ENCODE assay signal across 11 cellular contexts in the genomic region with DNA sequence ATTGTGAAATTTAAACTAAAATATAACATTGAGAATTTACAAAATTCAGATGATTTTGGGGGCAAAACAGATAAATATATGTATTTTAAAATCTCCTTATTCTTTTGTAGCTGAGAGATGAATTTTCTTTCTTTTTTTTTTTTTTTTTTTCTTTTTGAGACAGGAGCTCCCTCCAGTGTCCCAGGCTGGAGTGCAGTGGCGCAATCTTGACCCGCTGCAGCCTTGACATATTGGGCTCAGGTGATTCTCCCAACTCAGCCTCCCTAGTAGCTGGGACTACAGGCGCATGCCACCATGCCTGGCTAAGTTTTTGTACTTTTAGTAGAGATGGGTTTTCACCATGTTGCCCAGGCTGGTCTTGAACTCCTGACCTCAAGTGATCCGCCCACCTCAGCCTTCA. TPM values are rescaled to one million over a fixed set of nuclear protein-coding genes. Genes with fewer than 3 reads are reported as not detected.
DNase-seq lines count a peak whose midpoint lies in the region; ATAC-seq, FAIRE-seq and TF ChIP-seq lines count a peak whose summit lies in the region.
"Not testable (repeated sequence)": the region's sequence is repeated elsewhere in the genome, so short reads cannot be mapped to it uniquely, and the experiment has no call there.
"Had no signal": no experiment of that assay in that cellular context is flagged by ENCODE, and none has a peak within 500 bp of the region (broad histone marks: within the 10 kb centered on the region; RNA-seq: fewer than 3 reads in every experiment).

No MANE protein-coding gene starts in this region.

- not testable (repeated sequence) for H3K9me3 ChIP-seq in SK-N-SH; endodermal cell (ENCODE audit: control insufficient read depth, low read length); HepG2 (ENCODE audit: low read length)

- peak; percentile 8 for DNase-seq in ELF-1 (ENCODE audit: low read depth, low spot score)
- DNase-seq in HEK293T (ENCODE audit: extremely low spot score); LNCaP clone FGC (ENCODE audit: low read depth); SK-N-SH; astrocyte of the spinal cord (ENCODE audit: low read depth, low spot score); HepG2 (ENCODE audit: low spot score): not testable (repeated sequence)
- peak; percentile 52 for DNase-seq in endodermal cell

- not testable (repeated sequence) for H3K27ac ChIP-seq in SK-N-SH (ENCODE audit: low read depth in 2 of 2, low read length in 1 of 2); endodermal cell (ENCODE audit: low read depth, low read length); HepG2 (ENCODE audit: extremely low read length, insufficient read depth, low read length)

- ATAC-seq in HepG2 = not testable (repeated sequence)

- H3K36me3 Mint-ChIP-seq in endodermal cell (ENCODE audit: low read depth) = not testable (repeated sequence)

- BruUV-seq in HepG2 (replicated peaks; lab: Mats Ljungman, UMichigan) = not testable (repeated sequence)

- not testable (repeated sequence) for TF ChIP-seq POLR2A in HepG2 (IDR thresholded peaks at IDR 0.05; ENCODE audit: insufficient read depth in 1 of 2, low read depth in 2 of 2, low read length in 2 of 2)

- peak; percentile 12; the same call in 1 of the 2 replicates for TF ChIP-seq RAD21 in SK-N-SH (IDR thresholded peaks at IDR 0.05; ENCODE audit: low read length)
- TF ChIP-seq RAD21 in HepG2 (CRISPR knock-in tag; IDR thresholded peaks at IDR 0.05) = not testable (repeated sequence)

- 59% methylated on average over 4 of the region's 4 CpGs for WGBS in SK-N-SH (ENCODE audit: low lambda C conversion rate)
- 71 to 93% methylated on average over 1 to 4 of the region's 4 CpGs for WGBS in endodermal cell (ENCODE audit: insufficient coverage in 1 of 2, insufficient read length in 1 of 2), 2 experiments
- 33% methylated on average over 4 of the region's 4 CpGs for WGBS in HepG2 (ENCODE audit: low lambda C conversion rate)

- intact Hi-C loops in HepG2 (cut with micrococcal nuclease; ENCODE audit: unreplicated experiment) = not testable (repeated sequence)

- POLR2A ChIA-PET in HEK293T (lab: Yijun Ruan, JAX); SK-N-SH (lab: Yijun Ruan, JAX); HepG2 (lab: Yijun Ruan, JAX): not testable (repeated sequence)

- not testable (repeated sequence) for H3K9ac ChIP-seq in SK-N-SH; endodermal cell (ENCODE audit: extremely low read depth, low read length, poor library complexity, severe bottlenecking); HepG2 (ENCODE audit: insufficient read depth, low read depth, low read length)

- H3K79me2 ChIP-seq in SK-N-SH (ENCODE audit: insufficient read depth); HepG2 (ENCODE audit: insufficient read depth, low read length): not testable (repeated sequence)

- TF ChIP-seq EP300 in SK-N-SH (IDR thresholded peaks at IDR 0.05; ENCODE audit: borderline replicate concordance in 1 of 2, low read depth in 1 of 2, low read length in 1 of 2); HepG2 (IDR thresholded peaks at IDR 0.05; ENCODE audit: low read depth in 2 of 2, low read length in 2 of 2); HepG2 (CRISPR knock-in tag; IDR thresholded peaks at IDR 0.05; ENCODE audit: borderline replicate concordance): not testable (repeated sequence)

- H4K20me1 ChIP-seq in SK-N-SH (ENCODE audit: insufficient read depth); HepG2 (ENCODE audit: insufficient read depth, low read length): not testable (repeated sequence)

- in situ Hi-C loops in astrocyte of the spinal cord (cut with HindIII; ENCODE audit: low sequenced_read_pairs); HepG2 (cut with HindIII; ENCODE audit: extremely low pct_ligation_motif_present, low pct_unique_long_range_greater_than_20kb): not testable (repeated sequence)

- FAIRE-seq in A204.1 (lab: Jason Lieb, UNC) = peak; percentile 59
- not testable (repeated sequence) for FAIRE-seq in HepG2 (lab: Jason Lieb, UNC)

- not testable (repeated sequence) for H3K4me2 ChIP-seq in SK-N-SH; HepG2 (ENCODE audit: low read depth, low read length)

- H2AFZ ChIP-seq in SK-N-SH (ENCODE audit: low read depth); HepG2 (ENCODE audit: low read length): not testable (repeated sequence)

- CTCF ChIA-PET in HEK293T (lab: Yijun Ruan, JAX) (interaction anchor here (0.9 kb wide), 1 partner anchor 29 kb away, joined by 5 read pairs; no protein-coding TSS in a partner anchor), SK-N-SH (lab: Yijun Ruan, JAX) (interaction anchor here (2.3 kb wide), 2 partner anchors 16 to 42 kb away, joined by 5 to 7 read pairs; no protein-coding TSS in a partner anchor)
- CTCF ChIA-PET in HepG2 (lab: Yijun Ruan, JAX; ENCODE audit: low intra/inter-chr PET ratio, low total read pairs) = not testable (repeated sequence)

- not testable (repeated sequence) for H3K9me2 ChIP-seq in SK-N-SH

- H3K9me3 Mint-ChIP-seq in endodermal cell = not testable (repeated sequence)

- H3K4me3 Mint-ChIP-seq in endodermal cell = not testable (repeated sequence)

- not testable (repeated sequence) for H3K4me1 Mint-ChIP-seq in endodermal cell

- not testable (repeated sequence) for H3K36me3 ChIP-seq in SK-N-SH (replicated peaks in 1 of 2; ENCODE audit: control insufficient read depth in 1 of 2, insufficient read depth in 2 of 2, low read length in 1 of 2); endodermal cell (ENCODE audit: control insufficient read depth, insufficient read depth, low read length); HepG2 (replicated peaks in 1 of 2; ENCODE audit: control insufficient read depth in 1 of 2, insufficient read depth in 2 of 2, low read length in 2 of 2)

- not testable (repeated sequence) for H3K4me1 ChIP-seq in SK-N-SH (ENCODE audit: control insufficient read depth in 1 of 2, insufficient read depth in 2 of 2, low read depth in 1 of 2, low read length in 1 of 2); endodermal cell (ENCODE audit: control insufficient read depth, insufficient read depth, low read length); HepG2 (ENCODE audit: insufficient read depth, low read length)

- not testable (repeated sequence) for H3K4me3 ChIP-seq in LNCaP clone FGC (ENCODE audit: low read depth, low read length); SK-N-SH (ENCODE audit: low read depth in 2 of 2, low read length in 1 of 2); astrocyte of the spinal cord (ENCODE audit: low read depth, low read length); endodermal cell (ENCODE audit: low read length); HepG2 (replicated peaks in 1 of 3; ENCODE audit: insufficient read depth in 1 of 3, low read depth in 2 of 3, low read length in 3 of 3)

- H3K27ac Mint-ChIP-seq in endodermal cell = not testable (repeated sequence)

- H3K27me3 ChIP-seq in SK-N-SH (ENCODE audit: insufficient read depth) = peaks cover 32% of the 10 kb centered on the region; the same call in 1 of the 2 replicates
- not testable (repeated sequence) for H3K27me3 ChIP-seq in endodermal cell (ENCODE audit: control insufficient read depth, insufficient read depth, low read length, poor library complexity, severe bottlenecking); HepG2 (ENCODE audit: control insufficient read depth in 1 of 2, insufficient read depth in 2 of 2, low read length in 2 of 2)

- H3F3A ChIP-seq in SK-N-SH (replicated peaks; ENCODE audit: insufficient read depth) = not testable (repeated sequence)

- TF ChIP-seq CTCF in LNCaP clone FGC (IDR thresholded peaks at IDR 0.05; ENCODE audit: control insufficient read depth, extremely low read depth, insufficient read depth) = peak; percentile 18; the same call in 1 of the 2 replicates
- peak; percentile 22 for TF ChIP-seq CTCF in SK-N-SH (IDR thresholded peaks at IDR 0.05)
- TF ChIP-seq CTCF in astrocyte of the spinal cord (IDR thresholded peaks at IDR 0.05; ENCODE audit: low read depth, low read length) = peak; percentile 4
- TF ChIP-seq CTCF in endodermal cell (conservative IDR thresholded peaks at IDR 0.05) = peak; percentile 46
- TF ChIP-seq CTCF in HepG2 (CRISPR knock-in tag; IDR thresholded peaks at IDR 0.05) = not testable (repeated sequence)

- not testable (repeated sequence) for H3K27me3 Mint-ChIP-seq in endodermal cell (ENCODE audit: insufficient read depth)

RNA-seq across cellular contexts. Expression of a gene that starts 14.1 kb away (rescaled TPM):
- polyA plus RNA-seq in SK-N-SH (2012; rRNA removed) (not detected in 2 replicates), HepG2 (2011; rRNA removed) (0.05 TPM in 1 of 2 replicates, not detected in the other)
- polyA plus RNA-seq in SK-N-SH (2012; cell fraction: cytosol; rRNA removed) = 0.03 and 0.06 TPM in 2 replicates
- 0.06 TPM in 1 of 2 replicates, not detected in the other for polyA plus RNA-seq in SK-N-SH (2012; cell fraction: nucleus; rRNA removed)
- total RNA-seq in endodermal cell (under 1 TPM; 0.46 to 0.60 TPM), HepG2 (2016; rRNA removed; fragmentation: Illumina TruSeq; extraction: Trizol) (not detected in 2 replicates)
- polyA plus RNA-seq in endodermal cell (2013, experiment 1 of 2) = 0.75 TPM
- 0.37 TPM for polyA plus RNA-seq in endodermal cell (2013, experiment 2 of 2)
- total RNA-seq in HepG2 (2016; cell fraction: cytosol; rRNA removed; fragmentation: Illumina TruSeq; extraction: Trizol; ENCODE audit: low read depth) = not detected in 2 replicates
- total RNA-seq in HepG2 (2016; cell fraction: insoluble cytoplasmic fraction; rRNA removed; fragmentation: Illumina TruSeq; extraction: Trizol) = not detected in 2 replicates
- total RNA-seq in HepG2 (2016; cell fraction: membrane; rRNA removed; fragmentation: Illumina TruSeq; extraction: Trizol) = 0.06 TPM in 1 of 2 replicates, not detected in the other
- not detected in 2 replicates for total RNA-seq in HepG2 (2016; cell fraction: nucleus; rRNA removed; fragmentation: Illumina TruSeq; extraction: Trizol)
- polyA plus RNA-seq in HepG2 (2011; cell fraction: cytosol; rRNA removed) = 0.03 and 0.04 TPM in 2 replicates
- not detected in 2 replicates for polyA plus RNA-seq in HepG2 (2011; cell fraction: nucleus; rRNA removed)
- polyA plus RNA-seq in HepG2 (2012) = not detected in 2 replicates
- 0.05 TPM in 1 of 2 replicates, not detected in the other for polyA plus RNA-seq in HepG2 (2016; cell fraction: cytosol; fragmentation: Illumina TruSeq; extraction: Trizol; ENCODE audit: low read depth)
- polyA plus RNA-seq in HepG2 (2016; cell fraction: insoluble cytoplasmic fraction; fragmentation: Illumina TruSeq; extraction: Trizol; ENCODE audit: low read depth) = not detected in 2 replicates
- 0.08 TPM in 1 of 2 replicates, not detected in the other for polyA plus RNA-seq in HepG2 (2016; cell fraction: membrane; fragmentation: Illumina TruSeq; extraction: Trizol; ENCODE audit: low read depth)
- polyA plus RNA-seq in HepG2 (2016; cell fraction: nucleus; fragmentation: Illumina TruSeq; extraction: Trizol; ENCODE audit: insufficient read depth, low read depth) = not detected in 2 replicates
- not detected in 2 replicates for polyA minus RNA-seq in HepG2 (2011; rRNA and poly(A)+ RNA removed; ENCODE audit: low replicate concordance)
- polyA minus RNA-seq in HepG2 (2011; cell fraction: cytosol; rRNA and poly(A)+ RNA removed) = not detected in 2 replicates
- not detected in 2 replicates for polyA minus RNA-seq in HepG2 (2011; cell fraction: nucleus; rRNA and poly(A)+ RNA removed)
- total RNA-seq: A172; CD8-positive, alpha-beta memory T cell; GM12878 had no signal
- polyA plus RNA-seq: CD8-positive, alpha-beta memory T cell; GM12878 had no signal

RNA-seq across cellular contexts. Expression of a gene that starts 39.5 kb away (rescaled TPM):
- polyA plus RNA-seq in SK-N-SH (2012; rRNA removed) (2.4 and 3.5 TPM in 2 replicates), HepG2 (2011; rRNA removed) (1.9 and 2.4 TPM in 2 replicates)
- 4.0 and 4.1 TPM in 2 replicates for polyA plus RNA-seq in SK-N-SH (2012; cell fraction: cytosol; rRNA removed)
- 1.9 and 4.6 TPM in 2 replicates for polyA plus RNA-seq in SK-N-SH (2012; cell fraction: nucleus; rRNA removed)
- total RNA-seq in endodermal cell (1 to 10 TPM; 7.6 to 9.3 TPM), HepG2 (2016; rRNA removed; fragmentation: Illumina TruSeq; extraction: Trizol) (9.1 and 15.3 TPM in 2 replicates)
- 4.9 TPM for polyA plus RNA-seq in endodermal cell (2013, experiment 1 of 2)
- 5.8 TPM for polyA plus RNA-seq in endodermal cell (2013, experiment 2 of 2)
- 0.81 and 0.88 TPM in 2 replicates for total RNA-seq in HepG2 (2016; cell fraction: cytosol; rRNA removed; fragmentation: Illumina TruSeq; extraction: Trizol; ENCODE audit: low read depth)
- total RNA-seq in HepG2 (2016; cell fraction: insoluble cytoplasmic fraction; rRNA removed; fragmentation: Illumina TruSeq; extraction: Trizol) = 9.3 and 13.9 TPM in 2 replicates
- 3.3 and 3.7 TPM in 2 replicates for total RNA-seq in HepG2 (2016; cell fraction: membrane; rRNA removed; fragmentation: Illumina TruSeq; extraction: Trizol)
- total RNA-seq in HepG2 (2016; cell fraction: nucleus; rRNA removed; fragmentation: Illumina TruSeq; extraction: Trizol) = 10.3 and 11.6 TPM in 2 replicates
- 0.97 and 1.9 TPM in 2 replicates for polyA plus RNA-seq in HepG2 (2011; cell fraction: cytosol; rRNA removed)
- 1.4 and 1.7 TPM in 2 replicates for polyA plus RNA-seq in HepG2 (2011; cell fraction: nucleus; rRNA removed)
- polyA plus RNA-seq in HepG2 (2012) = 3.4 and 4.2 TPM in 2 replicates
- 0.20 and 0.32 TPM in 2 replicates for polyA plus RNA-seq in HepG2 (2016; cell fraction: cytosol; fragmentation: Illumina TruSeq; extraction: Trizol; ENCODE audit: low read depth)
- 9.2 and 10.7 TPM in 2 replicates for polyA plus RNA-seq in HepG2 (2016; cell fraction: insoluble cytoplasmic fraction; fragmentation: Illumina TruSeq; extraction: Trizol; ENCODE audit: low read depth)
- 1.5 TPM in 2 replicates for polyA plus RNA-seq in HepG2 (2016; cell fraction: membrane; fragmentation: Illumina TruSeq; extraction: Trizol; ENCODE audit: low read depth)
- 6.6 and 9.3 TPM in 2 replicates for polyA plus RNA-seq in HepG2 (2016; cell fraction: nucleus; fragmentation: Illumina TruSeq; extraction: Trizol; ENCODE audit: insufficient read depth, low read depth)
- 1.7 and 3.2 TPM in 2 replicates for polyA minus RNA-seq in HepG2 (2011; rRNA and poly(A)+ RNA removed; ENCODE audit: low replicate concordance)
- polyA minus RNA-seq in HepG2 (2011; cell fraction: cytosol; rRNA and poly(A)+ RNA removed) = 2.7 and 4.3 TPM in 2 replicates
- 12.0 and 17.3 TPM in 2 replicates for polyA minus RNA-seq in HepG2 (2011; cell fraction: nucleus; rRNA and poly(A)+ RNA removed)
